In the genomic region with DNA sequence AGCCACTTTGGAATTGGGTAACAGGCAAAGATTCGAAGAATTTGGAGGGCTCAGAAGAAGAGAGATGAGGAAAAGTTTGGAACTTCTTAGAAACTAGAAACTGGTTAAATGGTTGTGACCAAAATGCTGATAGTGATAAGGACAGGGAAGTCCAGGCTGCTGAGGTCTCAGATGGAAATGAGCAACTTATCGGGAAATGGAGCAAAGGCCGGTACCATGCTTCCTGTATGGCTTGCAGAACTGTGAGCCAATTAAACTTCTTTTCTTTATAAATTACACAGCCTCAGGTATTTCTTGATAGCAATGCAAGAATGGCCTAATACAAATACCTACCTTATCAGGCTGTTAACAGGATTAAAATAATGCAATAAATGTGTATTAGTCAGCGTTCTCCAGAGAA, we compare ENCODE assay signal across 27 cellular contexts. TPM values are rescaled to one million over a fixed set of nuclear protein-coding genes. Genes with fewer than 3 reads are reported as not detected.
"Had no signal": no experiment of that assay in that cellular context is flagged by ENCODE, and none has a peak within 500 bp of the region (broad histone marks: within the 10 kb centered on the region; RNA-seq: fewer than 3 reads in every experiment).

No MANE protein-coding gene starts in this region.

- H3K27me3 ChIP-seq: neural progenitor cell, neutrophil, right atrium auricular region, right lobe of liver, suprapubic skin, tibial nerve, vagina had no signal

- H3K27ac ChIP-seq: lower lobe of right lung, neural progenitor cell, neutrophil, parathyroid adenoma, right atrium auricular region, right lobe of liver, suprapubic skin, thoracic aorta, tibial nerve, vagina had no signal

- H3K9ac ChIP-seq: neural progenitor cell, parathyroid adenoma had no signal

- FAIRE-seq: islet of Langerhans had no signal

- H3K9me3 Mint-ChIP-seq: neural progenitor cell had no signal

- ATAC-seq: left ventricle myocardium superior; lower lobe of right lung; naive thymus-derived CD8-positive, alpha-beta T cell; right lobe of liver; stimulated activated naive B cell treated with anti-CD40 and anti-IgM and Interleukin-4, amounts not matched to agents 10 μg/mL and 1 μg/mL and 100 μg/mL, for 72 hours had no signal

- H3K4me3 Mint-ChIP-seq: immature natural killer cell; naive thymus-derived CD8-positive, alpha-beta T cell; nephron; neural progenitor cell; stimulated activated naive B cell treated with anti-CD40 and anti-IgM and Interleukin-4, amounts not matched to agents 10 μg/mL and 1 μg/mL and 100 μg/mL, for 72 hours; type B pancreatic cell had no signal

- DNase-seq: hippocampal formation; immature natural killer cell; left ventricle myocardium superior; lower lobe of right lung; mammary epithelial cell; mesenchymal stem cell; naive thymus-derived CD8-positive, alpha-beta T cell; occipital lobe; stimulated activated CD4-positive, alpha-beta T cell treated with anti-CD3 and anti-CD28 coated beads, Interleukin-12 subunit alpha, Interleukin-12 subunit beta, amount 100 ng/mL, for 4 hours; stimulated activated CD4-positive, alpha-beta T cell treated with anti-CD3 and anti-CD28 coated beads, Interleukin-15, amount 100 ng/mL, for 24 hours; stimulated activated CD4-positive, alpha-beta T cell treated with anti-CD3 and anti-CD28 coated beads, Interleukin-2, amount 100 ng/mL, for 24 hours; stimulated activated CD4-positive, alpha-beta T cell treated with anti-CD3 and anti-CD28 coated beads, Interleukin-4, amount 100 ng/mL, for 1 hour; stimulated activated naive B cell treated with anti-CD40 and anti-IgM and Interleukin-4, amounts not matched to agents 10 μg/mL and 1 μg/mL and 100 μg/mL, for 72 hours; stimulated activated naive CD8-positive, alpha-beta T cell treated with anti-CD3 and anti-CD28 coated beads, Interleukin-15, Interleukin-2, amounts not matched to agents 100 U/mL and 50 U/mL, for 24 hours had no signal

- H3K36me3 ChIP-seq: lower lobe of right lung, neural progenitor cell, neutrophil, right atrium auricular region, right lobe of liver, suprapubic skin, thoracic aorta, tibial nerve, vagina had no signal

- H3K27ac Mint-ChIP-seq: immature natural killer cell; naive thymus-derived CD8-positive, alpha-beta T cell; nephron; neural progenitor cell; stimulated activated naive B cell treated with anti-CD40 and anti-IgM and Interleukin-4, amounts not matched to agents 10 μg/mL and 1 μg/mL and 100 μg/mL, for 72 hours; type B pancreatic cell had no signal

- H3K4me1 ChIP-seq: lower lobe of right lung, neural progenitor cell, parathyroid adenoma, right atrium auricular region, right lobe of liver, suprapubic skin, vagina had no signal

- H3K36me3 Mint-ChIP-seq: naive thymus-derived CD8-positive, alpha-beta T cell; neural progenitor cell; stimulated activated naive B cell treated with anti-CD40 and anti-IgM and Interleukin-4, amounts not matched to agents 10 μg/mL and 1 μg/mL and 100 μg/mL, for 72 hours; type B pancreatic cell had no signal

- H3K9me3 ChIP-seq: lower lobe of right lung, neutrophil, right lobe of liver, suprapubic skin, thoracic aorta, vagina had no signal

- H3K4me3 ChIP-seq: lower lobe of right lung, neural progenitor cell, right atrium auricular region, right lobe of liver, suprapubic skin, thoracic aorta, tibial nerve, vagina had no signal

RNA-seq across cellular contexts. Expression of gene TLR5, which starts 9.4 kb away (rescaled TPM):
- total RNA-seq: osteocyte had no signal
